Comparison of ENCODE assay signal across 8 cellular contexts in the genomic region with DNA sequence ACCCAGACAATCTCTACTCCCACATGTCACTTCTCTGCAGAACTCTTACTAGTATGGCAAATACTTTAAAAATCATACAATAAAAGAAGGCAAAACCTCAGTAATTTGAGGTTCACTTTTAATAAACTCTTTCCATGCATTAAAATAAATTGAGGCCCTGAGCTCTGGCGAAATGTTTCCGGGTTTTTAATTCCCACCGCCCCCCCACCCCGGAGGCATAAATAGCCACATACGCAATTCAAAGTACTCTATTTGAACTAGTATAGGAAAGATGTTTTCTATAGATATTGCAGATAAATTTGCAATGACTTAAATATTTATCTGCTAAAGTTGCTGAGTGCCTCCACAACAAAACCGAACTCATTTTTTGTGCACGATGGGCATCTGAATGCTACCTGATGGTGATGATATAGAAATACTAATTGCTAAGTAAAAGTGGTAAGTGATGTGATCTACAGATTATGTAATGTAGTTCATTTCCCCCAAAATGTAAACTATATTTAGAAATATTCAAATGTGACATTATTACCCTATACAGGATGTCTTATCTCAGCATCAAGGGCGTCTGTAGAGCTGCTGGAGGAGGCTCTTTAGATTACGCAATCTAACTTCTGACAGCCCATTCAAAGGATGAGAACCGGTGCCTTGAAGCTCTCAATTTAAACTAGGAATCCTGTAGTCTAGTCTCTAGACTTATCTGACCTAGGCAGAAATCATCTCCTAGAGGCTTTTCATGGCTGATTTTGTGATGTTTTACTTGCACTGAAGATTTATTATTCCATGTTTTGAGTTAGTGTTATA. TPM values are rescaled to one million over a fixed set of nuclear protein-coding genes. Genes with fewer than 3 reads are reported as not detected.
DNase-seq lines count a peak whose midpoint lies in the region; ATAC-seq and TF ChIP-seq lines count a peak whose summit lies in the region.

No MANE protein-coding gene starts in this region.

- no peak for TF ChIP-seq POLR2A in tibial nerve (IDR thresholded peaks at IDR 0.05)

- peak overlapping the region; percentile 75 for H3K4me3 ChIP-seq in adipocyte (ENCODE audit: low read length)
- peak overlapping the region in 1 of 4 donors; percentile 61 for H3K4me3 ChIP-seq in tibial nerve

- TF ChIP-seq CTCF in tibial nerve (IDR thresholded peaks at IDR 0.05) = no peak

- no peak for ATAC-seq in HG03521 (IDR thresholded peaks at IDR 0.05; ENCODE audit: unreplicated experiment)

- H3K36me3 ChIP-seq in adipocyte (ENCODE audit: control insufficient read depth, insufficient read depth, low read length, severe bottlenecking) = peaks cover 42% of the 10 kb centered on the region
- H3K36me3 ChIP-seq in tibial nerve = peaks cover 0 to under 1% (median 0%) of the 10 kb centered on the region in 3 donors

- H3K4me1 ChIP-seq in adipocyte (ENCODE audit: control insufficient read depth, insufficient read depth, low read length) = peaks cover 60% of the 10 kb centered on the region
- H3K4me1 ChIP-seq in tibial nerve = peaks cover 20 to 73% (median 57%) of the 10 kb centered on the region in 4 donors

- DNase-seq in NCI-H510A treated with DMSO at 0.1 percent for 48 hours (lab: John Stamatoyannopoulos, UW) (peak; percentile 74), NCI-H510A (lab: John Stamatoyannopoulos, UW) (no peak), NCI-H2029 treated with DMSO at 0.1 percent for 48 hours (lab: John Stamatoyannopoulos, UW) (peak; percentile 77), adipocyte (ENCODE audit: low read depth) (peak; percentile 72), left kidney (ENCODE audit: low read depth, low spot score) (peak; percentile 48), tibial nerve (ENCODE audit: low spot score in 2 of 2) (no peak), GM03348 (ENCODE audit: low spot score) (no peak)

- H3K27ac ChIP-seq in tibial nerve = peak overlapping the region; percentile 98 to 100 (median 99)

- 25% methylated on average over 10 of the region's 10 CpGs for WGBS in tibial nerve, 2 donors

- no peaks in the 10 kb centered on the region for H3K27me3 ChIP-seq in adipocyte (replicated peaks; ENCODE audit: control insufficient read depth, insufficient read depth, low read length)
- no peaks in the 10 kb centered on the region for H3K27me3 ChIP-seq in tibial nerve

- H3K9me3 ChIP-seq in adipocyte (ENCODE audit: control insufficient read depth, low read length) (no peaks in the 10 kb centered on the region), tibial nerve (no peaks in the 10 kb centered on the region)

- peak overlapping the region; percentile 96 for H3K9ac ChIP-seq in adipocyte (ENCODE audit: low read length)

- no peak for TF ChIP-seq EP300 in tibial nerve (IDR thresholded peaks at IDR 0.05)

RNA-seq across cellular contexts. Expression of a gene that starts 8.6 kb away (rescaled TPM):
- total RNA-seq in tibial nerve = 100 to 1,000 TPM in 1 of 4 donors, 10 to 100 TPM in 3; 71.4 to 107 (median 93.8) TPM

Comparison
In these comparisons a context has a peak if more than half of its experiments do, and no peak if none do; other contexts are left out.
1. DNase-seq: peak in NCI-H510A treated with DMSO at 0.1 percent for 48 hours (single experiment), NCI-H2029 treated with DMSO at 0.1 percent for 48 hours (single experiment), adipocyte (single experiment) and left kidney (single experiment); none in NCI-H510A (single experiment), tibial nerve (0 of 2) and GM03348 (single experiment).